8 cellular contexts compared by ENCODE assay signal in genomic region chr5:150438873-150439546, GRCh38. TPM values are rescaled to one million over a fixed set of nuclear protein-coding genes. Genes with fewer than 3 reads are reported as not detected.
DNase-seq lines count a peak whose midpoint lies in the region; ATAC-seq, FAIRE-seq and TF ChIP-seq lines count a peak whose summit lies in the region.

No MANE protein-coding gene starts in this region.

- no peak overlapping the region for H3K4me3 Mint-ChIP-seq in T-helper 2 cell treated with Interferon-gamma antibody and Interleukin-4, amounts not matched to agents 5 μg/mL and 100 μg/mL, for 36 hours

- no peak for TF ChIP-seq EP300 in A549 (IDR thresholded peaks at IDR 0.05)

- DNase-seq in A549 (ENCODE audit: low read depth in 1 of 2, low spot score in 1 of 2): peak; percentile 68 to 83
- peak; percentile 63 for DNase-seq in SK-MEL-5 (ENCODE audit: low read depth, low spot score)
- DNase-seq in iPS-NIHi7 (ENCODE audit: extremely low spot score): peak; percentile 79
- DNase-seq in NCI-H2081 treated with DMSO at 0.1 percent for 48 hours (lab: John Stamatoyannopoulos, UW): no peak
- no peak for DNase-seq in activated CD4-positive, alpha-beta T cell treated with anti-CD3 and anti-CD28 coated beads for 1 hour
- DNase-seq in stimulated activated CD4-positive, alpha-beta T cell treated with anti-CD3 and anti-CD28 coated beads, Interleukin-2, amount 100 ng/mL, for 48 hours: no peak
- DNase-seq in T-helper 2 cell treated with Interferon-gamma antibody and Interleukin-4, amounts not matched to agents 5 μg/mL and 100 μg/mL, for 36 hours (ENCODE audit: low spot score): no peak

- POLR2A ChIA-PET in A549 (lab: Yijun Ruan, JAX): interaction anchor here (1.1 kb wide), 1 partner anchor 11 kb away, joined by 3 read pairs; no protein-coding TSS in a partner anchor

- TF ChIP-seq POLR2A in A549 (IDR thresholded peaks at IDR 0.05; ENCODE audit: low read length): no peak

- FAIRE-seq in A549 (lab: Jason Lieb, UNC): no peak

- 0 out of 5 replicates have a peak, but pooled peaks of 1 of the 2 experiments have one; percentile 23 for TF ChIP-seq RAD21 in A549 (conservative IDR thresholded peaks at IDR 0.05 in 1 of 2, IDR thresholded peaks at IDR 0.05 in 1 of 2)

- peaks cover 13% of the 10 kb centered on the region for H3K36me3 Mint-ChIP-seq in T-helper 2 cell treated with Interferon-gamma antibody and Interleukin-4, amounts not matched to agents 5 μg/mL and 100 μg/mL, for 36 hours (ENCODE audit: low read depth)

- ATAC-seq in A549: peak; percentile 55 to 67; a peak in 4 of 6 replicates

- no peaks in the 10 kb centered on the region for H3K9me3 ChIP-seq in A549

- H3K4me1 Mint-ChIP-seq in T-helper 2 cell treated with Interferon-gamma antibody and Interleukin-4, amounts not matched to agents 5 μg/mL and 100 μg/mL, for 36 hours (ENCODE audit: low read depth): peaks cover 7% of the 10 kb centered on the region

- no peaks in the 10 kb centered on the region for H3K27me3 Mint-ChIP-seq in T-helper 2 cell treated with Interferon-gamma antibody and Interleukin-4, amounts not matched to agents 5 μg/mL and 100 μg/mL, for 36 hours (ENCODE audit: low read depth)

- CTCF ChIA-PET in A549 (lab: Yijun Ruan, JAX): interaction anchor here (1.6 to 3.3 kb wide), 2 partner anchors 11 kb away, joined by 6 to 9 read pairs; partner anchors contain the start of gene RPS14

- 49% methylated on average over 4 of the region's 4 CpGs for WGBS in A549 (ENCODE audit: missing lambda C conversion rate)

- H3K4me1 ChIP-seq in A549: 0 out of 3 replicates have a peak, but pooled peaks cover 4% of the 10 kb centered on the region

- no peak overlapping the region for H3K27ac Mint-ChIP-seq in T-helper 2 cell treated with Interferon-gamma antibody and Interleukin-4, amounts not matched to agents 5 μg/mL and 100 μg/mL, for 36 hours

- H3K4me3 ChIP-seq in A549: no peak overlapping the region

- in situ Hi-C loops in SK-MEL-5 (cut with HindIII; ENCODE audit: low pct_unique_long_range_greater_than_20kb, low sequenced_read_pairs): no loop called here

- peak; percentile 49 for TF ChIP-seq CTCF in A549 (IDR thresholded peaks at IDR 0.05)
- TF ChIP-seq CTCF in GM12872 (IDR thresholded peaks at IDR 0.05; ENCODE audit: insufficient read depth, low read depth, low read length): peak; percentile 79

- no peaks in the 10 kb centered on the region for H3K9me3 Mint-ChIP-seq in T-helper 2 cell treated with Interferon-gamma antibody and Interleukin-4, amounts not matched to agents 5 μg/mL and 100 μg/mL, for 36 hours

- H3K4me2 ChIP-seq in A549: no peak overlapping the region

- no peak overlapping the region for H3K27ac ChIP-seq in A549

TF ChIP-seq in A549, 52 proteins besides CTCF, POLR2A, EP300 and RAD21:
- TF ChIP-seq TFCP2L1 (CRISPR knock-in tag; IDR thresholded peaks at IDR 0.05): no peak
- no peak for TF ChIP-seq PHF8 (IDR thresholded peaks at IDR 0.05; ENCODE audit: borderline replicate concordance, low read depth)
- TF ChIP-seq FOXS1 (CRISPR knock-in tag; IDR thresholded peaks at IDR 0.05): no peak
- TF ChIP-seq POLR2AphosphoS2 (conservative IDR thresholded peaks at IDR 0.05; ENCODE audit: low read length): no peak
- no peak for TF ChIP-seq TP53 (CRISPR knock-in tag; IDR thresholded peaks at IDR 0.05)
- no peak for TF ChIP-seq HEYL (CRISPR knock-in tag; IDR thresholded peaks at IDR 0.05)
- TF ChIP-seq BCL3 (IDR thresholded peaks at IDR 0.05): no peak
- no peak for TF ChIP-seq HDAC2 (IDR thresholded peaks at IDR 0.05)
- no peak for TF ChIP-seq CHD4 (IDR thresholded peaks at IDR 0.05; ENCODE audit: borderline replicate concordance)

RNA-seq across cellular contexts. Expression of gene RPS14, which starts 10.5 kb away (rescaled TPM):
- polyA plus RNA-seq in A549 (2011; rRNA removed): 3,799 and 4,312 TPM in 2 replicates
- polyA plus RNA-seq in A549 (2012; cell fraction: cytosol; rRNA removed): 5,803 and 7,483 TPM in 2 replicates
- polyA plus RNA-seq in A549 (2012; cell fraction: nucleus; rRNA removed): 1,682 and 2,988 TPM in 2 replicates
- polyA plus RNA-seq in A549 (2017; fragmentation: RNase III; extraction: RNeasy Plus Mini Kit Qiagen cat#74134 plus additional on column Dnase treatment): 3,127 to 3,794 TPM (median 3,716 TPM) in 3 replicates
- 949 and 1,168 TPM in 2 replicates for polyA minus RNA-seq in A549 (2011; rRNA and poly(A)+ RNA removed)
- 2,665 and 2,807 TPM in 2 replicates for total RNA-seq in SK-MEL-5 (2014; rRNA removed; shearing (Covaris generic))
- 2,027 and 2,592 TPM in 2 replicates for polyA plus RNA-seq in SK-MEL-5 (2015; cell fraction: cytosol; rRNA removed)
- polyA plus RNA-seq in SK-MEL-5 (2015; cell fraction: nucleus; rRNA removed): 301 and 412 TPM in 2 replicates

RNA-seq across cellular contexts. Expression of gene CD74, which starts 26.3 kb away (rescaled TPM):
- polyA plus RNA-seq in A549 (2011; rRNA removed) (not detected in 2 replicates), A549 (2017; fragmentation: RNase III; extraction: RNeasy Plus Mini Kit Qiagen cat#74134 plus additional on column Dnase treatment) (not detected in 3 replicates)
- polyA plus RNA-seq in A549 (2012; cell fraction: cytosol; rRNA removed): 0.06 and 0.19 TPM in 2 replicates
- polyA plus RNA-seq in A549 (2012; cell fraction: nucleus; rRNA removed): 0.11 TPM in 1 of 2 replicates, not detected in the other
- not detected in 2 replicates for polyA minus RNA-seq in A549 (2011; rRNA and poly(A)+ RNA removed)
- total RNA-seq in SK-MEL-5 (2014; rRNA removed; shearing (Covaris generic)): 46.8 and 48.5 TPM in 2 replicates
- polyA plus RNA-seq in SK-MEL-5 (2015; cell fraction: cytosol; rRNA removed): 165 and 174 TPM in 2 replicates
- 28.8 and 31.9 TPM in 2 replicates for polyA plus RNA-seq in SK-MEL-5 (2015; cell fraction: nucleus; rRNA removed)

Comparison
In these comparisons a context has a peak if more than half of its experiments do, and no peak if none do; other contexts are left out.
1. DNase-seq: peak in A549 (2 of 2), SK-MEL-5 (single experiment) and iPS-NIHi7 (single experiment); none in NCI-H2081 treated with DMSO at 0.1 percent for 48 hours (single experiment), activated CD4-positive, alpha-beta T cell treated with anti-CD3 and anti-CD28 coated beads for 1 hour (single experiment), stimulated activated CD4-positive, alpha-beta T cell treated with anti-CD3 and anti-CD28 coated beads, Interleukin-2, amount 100 ng/mL, for 48 hours (0 of 2) and T-helper 2 cell treated with Interferon-gamma antibody and Interleukin-4, amounts not matched to agents 5 μg/mL and 100 μg/mL, for 36 hours (single experiment).